1 cellular context compared by ENCODE assay signal in the genomic region with DNA sequence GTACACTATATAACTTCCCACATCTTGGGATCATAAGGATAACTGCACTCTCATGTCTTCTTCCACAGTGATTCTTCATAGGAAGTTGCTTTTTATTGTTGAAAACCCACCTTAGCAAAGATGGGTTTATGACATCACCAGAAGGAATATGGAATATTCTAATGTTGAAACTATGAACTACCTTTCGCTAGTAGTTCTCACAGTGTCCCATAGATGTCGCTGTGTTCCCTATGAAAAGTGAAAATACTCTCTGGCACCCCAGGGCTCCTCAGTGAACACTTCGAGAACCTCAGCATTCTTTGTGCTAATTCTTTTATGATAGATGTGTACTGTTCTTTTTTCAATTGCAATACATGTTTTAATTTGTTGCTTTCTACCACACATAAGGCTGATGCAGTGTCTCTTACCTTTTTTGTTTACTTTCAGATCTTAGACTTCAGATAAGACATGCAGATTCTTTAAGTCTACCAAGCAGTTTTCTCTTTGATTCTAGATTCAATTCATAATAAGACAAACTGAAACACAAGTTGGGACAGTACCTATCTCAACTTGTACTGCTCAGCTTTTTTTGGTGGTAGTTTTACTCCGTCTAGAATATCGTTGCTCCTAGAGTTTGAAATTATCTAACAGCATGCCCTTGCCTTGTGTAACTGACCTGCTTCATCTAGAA.
TF ChIP-seq lines count a peak whose summit lies in the region.

No MANE protein-coding gene starts in this region.

TF ChIP-seq in A549, 52 proteins besides CTCF, POLR2A, EP300 and RAD21 (continued from another document):
- TF ChIP-seq, protein P1, sequence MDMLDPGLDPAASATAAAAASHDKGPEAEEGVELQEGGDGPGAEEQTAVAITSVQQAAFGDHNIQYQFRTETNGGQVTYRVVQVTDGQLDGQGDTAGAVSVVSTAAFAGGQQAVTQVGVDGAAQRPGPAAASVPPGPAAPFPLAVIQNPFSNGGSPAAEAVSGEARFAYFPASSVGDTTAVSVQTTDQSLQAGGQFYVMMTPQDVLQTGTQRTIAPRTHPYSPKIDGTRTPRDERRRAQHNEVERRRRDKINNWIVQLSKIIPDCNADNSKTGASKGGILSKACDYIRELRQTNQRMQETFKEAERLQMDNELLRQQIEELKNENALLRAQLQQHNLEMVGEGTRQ (IDR thresholded peaks at IDR 0.05) = no peak
- no peak for TF ChIP-seq MYC (IDR thresholded peaks at IDR 0.05; ENCODE audit: borderline replicate concordance, low read length)
- TF ChIP-seq CHD2 (IDR thresholded peaks at IDR 0.05; ENCODE audit: low read length, partially characterized antibody) = no peak
- no peak for TF ChIP-seq FOSB (CRISPR knock-in tag; IDR thresholded peaks at IDR 0.05)
- no peak for TF ChIP-seq ZFP36 (IDR thresholded peaks at IDR 0.05; ENCODE audit: borderline replicate concordance, partially characterized antibody)
